Comparison of ENCODE assay signal across 24 cellular contexts in genomic region chr13:110985570-110985969, GRCh38.
DNase-seq lines count a peak whose midpoint lies in the region; ATAC-seq and TF ChIP-seq lines count a peak whose summit lies in the region.
"Had no signal": no experiment of that assay in that cellular context is flagged by ENCODE, and none has a peak within 500 bp of the region (broad histone marks: within the 10 kb centered on the region; RNA-seq: fewer than 3 reads in every experiment).

No MANE protein-coding gene starts in this region.

- no peaks in the 10 kb centered on the region for H3K4me1 ChIP-seq in foreskin keratinocyte
- H3K4me1 ChIP-seq: SJCRH30 had no signal

- DNase-seq in AG04450 (ENCODE audit: low read depth, low spot score), result no peak
- peak; percentile 42 for DNase-seq in LHCN-M2 (ENCODE audit: low read depth)
- peak; percentile 24 for DNase-seq in dedifferentiated amniotic fluid mesenchymal stem cell (ENCODE audit: extremely low spot score)
- peak; percentile 22 for DNase-seq in middle frontal gyrus (ENCODE audit: extremely low spot score, low spot score)
- no peak for DNase-seq in SW480 (ENCODE audit: low spot score)
- DNase-seq in stimulated activated CD4-positive, alpha-beta T cell treated with anti-CD3 and anti-CD28 coated beads, Interleukin-12 subunit alpha, Interleukin-12 subunit beta, amount 100 ng/mL, for 4 hours, result no peak
- no peak for DNase-seq in foreskin keratinocyte
- DNase-seq: ACHN, Calu3, DMS79 treated with DMSO at 0.1 percent for 48 hours, GF-D8, H7, KBM-7, MG63, NCI-H1105 treated with DMSO at 0.1 percent for 48 hours, NCI-H146, NCI-H2029, NCI-H446, NCI-H524 treated with DMSO at 0.1 percent for 48 hours, NCI-H774, SJCRH30 had no signal

- TF ChIP-seq CTCF in AG04450 (IDR thresholded peaks at IDR 0.05; ENCODE audit: low read depth, low read length) (no peak), foreskin keratinocyte (conservative IDR thresholded peaks at IDR 0.05) (no peak)

- no peak overlapping the region for H3K4me3 ChIP-seq in AG04450 (ENCODE audit: low read depth, low read length)
- H3K4me3 ChIP-seq: MG63, SJCRH30 had no signal

- CTCF ChIA-PET in AG04450 (lab: Charles Lee), result interaction anchor here (0.6 to 0.9 kb wide), 3 partner anchors 16 to 83 kb away, joined by 3 read pairs; no protein-coding TSS in a partner anchor

- ATAC-seq in HG02870 (IDR thresholded peaks at IDR 0.05; ENCODE audit: unreplicated experiment) (no peak), foreskin keratinocyte (no peak)
- ATAC-seq: HepG2 had no signal

- H3K9me3 ChIP-seq in AG04450 (ENCODE audit: control insufficient read depth, insufficient read depth, low read length), result no peaks in the 10 kb centered on the region
- H3K9me3 ChIP-seq: MG63, SJCRH30 had no signal

- no peaks in the 10 kb centered on the region for H3K27me3 ChIP-seq in AG04450 (ENCODE audit: control insufficient read depth, insufficient read depth, low read length)
- H3K27me3 ChIP-seq in foreskin keratinocyte, result peaks cover 9% of the 10 kb centered on the region
- H3K27me3 ChIP-seq: SJCRH30 had no signal

- POLR2A ChIA-PET in AG04450 (lab: Yijun Ruan, JAX), result interaction anchor here (0.8 to 1.9 kb wide), 2 partner anchors 20 to 273 kb away, joined by 3 to 7 read pairs; no protein-coding TSS in a partner anchor

- peak overlapping the region; percentile 11 for H3K27ac ChIP-seq in AG04450 (ENCODE audit: low read depth, low read length)
- H3K27ac ChIP-seq in foreskin keratinocyte, result no peak overlapping the region
- H3K27ac ChIP-seq: 22Rv1, SJCRH30 had no signal

Comparison
In these comparisons a context has a peak if more than half of its experiments do, and no peak if none do; other contexts are left out.
1. DNase-seq: peak in LHCN-M2 (single experiment), dedifferentiated amniotic fluid mesenchymal stem cell (single experiment) and middle frontal gyrus (single experiment); none in AG04450 (single experiment), SW480 (single experiment), stimulated activated CD4-positive, alpha-beta T cell treated with anti-CD3 and anti-CD28 coated beads, Interleukin-12 subunit alpha, Interleukin-12 subunit beta, amount 100 ng/mL, for 4 hours (single experiment) and foreskin keratinocyte (0 of 2).